In the genomic region with DNA sequence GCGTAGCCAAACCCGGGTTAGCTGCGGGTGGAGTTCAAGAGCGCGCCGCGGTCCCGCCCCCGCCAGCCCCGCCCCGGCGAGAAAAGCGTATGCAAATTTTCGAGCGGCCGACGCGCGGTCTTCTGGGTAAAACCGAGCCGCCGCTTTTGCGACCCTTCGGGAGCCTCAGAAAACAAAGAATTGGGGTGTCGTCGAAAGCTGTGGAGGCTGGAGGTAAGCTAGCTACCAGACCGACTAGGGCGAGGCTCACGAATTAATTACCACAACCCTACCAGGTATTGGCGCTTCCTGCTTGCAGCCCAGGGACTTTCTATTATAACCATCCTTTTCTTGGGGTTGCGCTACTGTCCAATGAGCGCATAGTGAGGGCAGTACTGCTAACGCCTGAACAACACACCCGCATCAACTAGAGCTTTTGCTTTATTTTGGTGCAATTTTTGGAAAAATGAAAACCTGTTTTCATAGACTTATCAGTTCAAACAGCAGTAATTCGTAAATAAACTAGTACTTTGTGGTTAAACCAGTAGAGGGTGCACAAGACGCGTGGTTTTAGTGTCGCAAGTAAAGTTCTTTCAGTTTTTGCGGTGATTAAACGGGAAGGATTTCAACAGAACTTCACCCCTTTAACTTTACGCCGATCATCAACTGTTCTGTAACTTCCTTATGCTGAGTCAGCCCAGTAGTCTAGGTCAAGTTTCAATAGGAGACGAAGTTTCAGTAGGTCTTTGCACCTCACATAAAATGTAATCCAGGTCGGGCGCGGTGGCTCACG, we compare ENCODE assay signal across 8 cellular contexts. TPM values are rescaled to one million over a fixed set of nuclear protein-coding genes. Genes with fewer than 3 reads are reported as not detected.
A peak's percentile ranks its signal among the peaks of the same experiment; 100 is the strongest.
DNase-seq lines count a peak whose midpoint lies in the region; ATAC-seq and TF ChIP-seq lines count a peak whose summit lies in the region.

Gene RNU4ATAC, plus strand, starts transcription at position 318 of the 772 bp plus-strand sequence.

- peak within 1 kb of the TSS; percentile 98 for H2BK5ac ChIP-seq in H9 (ENCODE audit: insufficient read length, low read length)

- H3K4me3 ChIP-seq in gastroesophageal sphincter (peak within 1 kb of the TSS; percentile 44 to 77), neutrophil (ENCODE audit: low read depth in 1 of 2, low read length in 1 of 2) (peak within 1 kb of the TSS; percentile 78 to 87)

- H3K9me3 Mint-ChIP-seq in H9: no peaks in the 10 kb centered on the region; a peak in 1 of 5 replicates

- H2BK120ac ChIP-seq in H9 (ENCODE audit: low read depth, low read length, poor library complexity, severe bottlenecking): peak within 1 kb of the TSS; percentile 92

- H2AFZ ChIP-seq in H9 (ENCODE audit: low read length): no peak within 1 kb of the TSS

- peak within 1 kb of the TSS; percentile 97 for H3K18ac ChIP-seq in H9 (ENCODE audit: insufficient read length, low read depth, low read length)

- H3K4me2 ChIP-seq in H9 (ENCODE audit: insufficient read depth, insufficient read length, low read length): peak within 1 kb of the TSS; percentile 77

- H3K27me3 Mint-ChIP-seq in H9 (ENCODE audit: low read depth): no peaks in the 10 kb centered on the region; the same call in 1 of the 2 replicates

- H4K8ac ChIP-seq in H9 (replicated peaks; ENCODE audit: insufficient read length, low read depth, low read length): no peak within 1 kb of the TSS

- H2BK12ac ChIP-seq in H9 (ENCODE audit: insufficient read length, low read depth, low read length): no peak within 1 kb of the TSS

- no peaks in the 10 kb centered on the region for H3K9me3 ChIP-seq in H9 (ENCODE audit: control insufficient read depth, low read depth, low read length)
- H3K9me3 ChIP-seq in gastroesophageal sphincter: no peaks in the 10 kb centered on the region
- no peaks in the 10 kb centered on the region for H3K9me3 ChIP-seq in neutrophil

- H3K4me3 Mint-ChIP-seq in H9: peak within 1 kb of the TSS; percentile 84 to 90

- peak within 1 kb of the TSS; percentile 98 for H3K27ac ChIP-seq in H9 (ENCODE audit: insufficient read length, low read depth, low read length)
- peak within 1 kb of the TSS; percentile 83 to 91 (median 87) for H3K27ac ChIP-seq in gastroesophageal sphincter
- H3K27ac ChIP-seq in neutrophil: peak within 1 kb of the TSS; percentile 99

- TF ChIP-seq POLR2A in gastroesophageal sphincter (IDR thresholded peaks at IDR 0.05): peak; percentile 99 to 100

- WGBS in H9 (ENCODE audit: extremely low coverage, insufficient read length, low lambda C conversion rate): no CpG with 5 or more reads among the region's 47 CpGs
- WGBS in gastroesophageal sphincter (ENCODE audit: low coverage in 1 of 2), 2 donors: 0% methylated on average over 12 to 36 of the region's 47 CpGs

- TF ChIP-seq EP300 in gastroesophageal sphincter (IDR thresholded peaks at IDR 0.05): no peak

- peak within 1 kb of the TSS; percentile 74 for H4K5ac ChIP-seq in H9 (ENCODE audit: insufficient read length, low read depth, low read length)

- H3K36me3 ChIP-seq in gastroesophageal sphincter (peaks cover 0 to 10% of the 10 kb centered on the region in 2 donors), neutrophil (peaks cover 5% of the 10 kb centered on the region)

- H3T11ph ChIP-seq in H9 (ENCODE audit: low read length): no peak within 1 kb of the TSS

- H3K23ac ChIP-seq in H9 (ENCODE audit: insufficient read length, low read depth, low read length): no peak within 1 kb of the TSS

- peaks cover 0 to 21% (median 18%) of the 10 kb centered on the region in 3 experiments; a peak in 5 of 7 replicates for H3K36me3 Mint-ChIP-seq in H9 (ENCODE audit: insufficient read depth in 1 of 3, low read depth in 3 of 3)

- H3K79me2 ChIP-seq in H9 (ENCODE audit: insufficient read depth, low read length): peaks cover 8% of the 10 kb centered on the region; the same call in 1 of the 2 replicates

- no peak within 1 kb of the TSS for H2BK20ac ChIP-seq in H9 (ENCODE audit: low read depth, low read length, poor library complexity, severe bottlenecking)

- H3K9ac ChIP-seq in H9 (ENCODE audit: extremely low read depth, insufficient read length, low read length): peak within 1 kb of the TSS; percentile 84

- ATAC-seq in gastroesophageal sphincter: peak; percentile 92

- H3K23me2 ChIP-seq in H9 (ENCODE audit: insufficient read length, low read depth, low read length, poor library complexity, severe bottlenecking): peaks cover 3% of the 10 kb centered on the region

- no peak within 1 kb of the TSS for H2AK5ac ChIP-seq in H9 (ENCODE audit: insufficient read length, low read length)

- no peak within 1 kb of the TSS for H2BK15ac ChIP-seq in H9 (ENCODE audit: low read depth, low read length)

- H3K4me1 Mint-ChIP-seq in H9: peaks cover 38 to 46% of the 10 kb centered on the region in 2 experiments

- no peak within 1 kb of the TSS; the same call in 1 of the 2 replicates for H3K4ac ChIP-seq in H9 (ENCODE audit: low read depth, low read length)

- H3K14ac ChIP-seq in H9 (ENCODE audit: insufficient read depth, low read length): peak within 1 kb of the TSS; percentile 93

- H3K27me3 ChIP-seq in H9 (ENCODE audit: insufficient read depth, low read length) (no peaks in the 10 kb centered on the region), gastroesophageal sphincter (no peaks in the 10 kb centered on the region), neutrophil (no peaks in the 10 kb centered on the region)

- peak; percentile 76 for TF ChIP-seq CTCF in H9 (conservative IDR thresholded peaks at IDR 0.05)
- TF ChIP-seq CTCF in gastroesophageal sphincter (IDR thresholded peaks at IDR 0.05): peak; percentile 61 to 93 (median 81)
- peak; percentile 76 for TF ChIP-seq CTCF in neutrophil (IDR thresholded peaks at IDR 0.05)

- no peaks in the 10 kb centered on the region for H4K20me1 ChIP-seq in H9 (ENCODE audit: control insufficient read depth, insufficient read depth, insufficient read length)

- peak; percentile 87 for DNase-seq in GDM1 (lab: John Stamatoyannopoulos, UW)
- DNase-seq in H9: peak; percentile 86
- peak; percentile 98 for DNase-seq in M059J (ENCODE audit: low read depth)
- peak; percentile 99 for DNase-seq in SIG-M5 (lab: John Stamatoyannopoulos, UW)
- peak; percentile 61 to 84 (median 66) for DNase-seq in activated naive CD4-positive, alpha-beta T cell (lab: John Stamatoyannopoulos, UW)
- peak; percentile 98 for DNase-seq in superior temporal gyrus (ENCODE audit: extremely low spot score)

- H3K79me1 ChIP-seq in H9 (ENCODE audit: insufficient read depth, low read depth, low read length, poor library complexity, severe bottlenecking): peaks cover 7% of the 10 kb centered on the region

- no peaks in the 10 kb centered on the region; the same call in 1 of the 2 replicates for H3K4me1 ChIP-seq in H9 (ENCODE audit: insufficient read depth, low read length)
- H3K4me1 ChIP-seq in gastroesophageal sphincter: peaks cover 0 to 82% (median 11%) of the 10 kb centered on the region in 3 donors
- H3K4me1 ChIP-seq in neutrophil (ENCODE audit: control insufficient read depth in 1 of 2, insufficient read depth in 1 of 2, low read depth in 1 of 2, low read length in 1 of 2): peaks cover 24 to 46% of the 10 kb centered on the region in 2 experiments

- H3K56ac ChIP-seq in H9 (ENCODE audit: insufficient read length, low read depth, low read length): no peak within 1 kb of the TSS

- peak within 1 kb of the TSS; percentile 99 for H3K27ac Mint-ChIP-seq in H9

- H4K91ac ChIP-seq in H9 (ENCODE audit: insufficient read length, low read depth, low read length): no peak within 1 kb of the TSS

RNA-seq across cellular contexts. Expression of gene RNU4ATAC, which starts in this region (rescaled TPM):
- total RNA-seq in H9 (2021) (not detected in 2 replicates), gastroesophageal sphincter (not detected)
- total RNA-seq in M059J (2014; rRNA removed; shearing (Covaris generic)): under 0.01 TPM in 1 of 2 replicates, not detected in the other

Comparison
In these comparisons a context has a peak if more than half of its experiments do, and no peak if none do; other contexts are left out.
1. Peak in every context shown above with its lines: DNase-seq, ATAC-seq, H3K4me3 ChIP-seq and H3K27ac ChIP-seq.
2. Peak in DNase-seq, H3K27ac ChIP-seq, H3K9ac ChIP-seq and H3K4me2 ChIP-seq in H9; RNA of the gene not detected or under 1 TPM.
3. Peak in DNase-seq in M059J; RNA of the gene not detected or under 1 TPM.
4. Peak in ATAC-seq, H3K4me3 ChIP-seq and H3K27ac ChIP-seq in gastroesophageal sphincter; RNA of the gene not detected or under 1 TPM.